23 cellular contexts compared by ENCODE assay signal in the genomic region with DNA sequence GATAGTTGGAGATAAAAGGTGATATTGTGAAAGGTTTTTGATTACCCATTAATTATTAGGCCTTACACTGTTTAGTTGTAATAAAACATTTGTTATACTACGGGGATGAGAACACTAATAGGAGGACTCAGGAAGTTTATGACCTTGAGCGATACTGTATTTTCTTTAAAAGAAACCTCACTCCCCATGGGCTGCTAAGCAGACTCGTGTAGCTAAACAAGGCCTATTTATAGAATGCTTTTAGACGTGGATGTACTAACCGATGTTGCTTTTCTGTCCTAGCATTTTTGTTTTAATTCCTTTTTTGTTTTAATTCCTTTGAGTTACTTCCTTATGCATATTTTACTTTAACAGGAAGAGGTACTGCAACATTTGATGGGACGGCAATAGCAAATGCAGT. TPM values are rescaled to one million over a fixed set of nuclear protein-coding genes. Genes with fewer than 3 reads are reported as not detected.
DNase-seq lines count a peak whose midpoint lies in the region; ATAC-seq and TF ChIP-seq lines count a peak whose summit lies in the region.
"Had no signal": no experiment of that assay in that cellular context is flagged by ENCODE, and none has a peak within 500 bp of the region (broad histone marks: within the 10 kb centered on the region; RNA-seq: fewer than 3 reads in every experiment).

No MANE protein-coding gene starts in this region.

- DNase-seq in cardiac muscle cell (ENCODE audit: low read depth in 1 of 2, low spot score in 1 of 2): no peak
- no peak for DNase-seq in Right ventricle myocardium inferior (ENCODE audit: missing footprints)
- DNase-seq in activated T-helper 2 cell treated with anti-CD3 and anti-CD28 coated beads, Interferon-gamma antibody, Interleukin-2, Interleukin-4, amounts not matched to agents 10 μg/mL and 5 μg/mL and 100 μg/mL, durations not matched to agents 14 hours and 24 hours and 36 hours (ENCODE audit: low spot score): no peak
- DNase-seq in mesothelial cell of epicardium (ENCODE audit: low spot score in 2 of 2, unreplicated experiment in 2 of 2): no peak
- no peak for DNase-seq in colonic mucosa
- DNase-seq in thyroid gland: no peak
- DNase-seq: AML-193; CD4-positive, alpha-beta T cell; GM23248; H7; KG1; MM.1S; NCI-H1048; NCI-H1417; NCI-H1694; NCI-H2029 treated with DMSO at 0.1 percent for 48 hours; NCI-H526 treated with DMSO at 0.1 percent for 48 hours; PC-9; Right ventricle myocardium superior had no signal

- H3K4me3 ChIP-seq in cardiac muscle cell (no peak overlapping the region), colonic mucosa (no peak overlapping the region), thyroid gland (replicated peaks in 1 of 3) (no peak overlapping the region)
- H3K4me3 ChIP-seq: A549; BLaER1 treated with 17β-estradiol and CSF1 and Interleukin-3, amounts not matched to agents 10 nM and 100 nM; GM23248; PC-9; SJSA1 had no signal

- intact Hi-C loops in Right ventricle myocardium inferior (cut with DNase I): no loop called here
- intact Hi-C loops in activated T-helper 2 cell treated with anti-CD3 and anti-CD28 coated beads, Interferon-gamma antibody, Interleukin-2, Interleukin-4, amounts not matched to agents 10 μg/mL and 5 μg/mL and 100 μg/mL, durations not matched to agents 14 hours and 24 hours and 36 hours (cut with micrococcal nuclease): no loop called here
- intact Hi-C loops in colonic mucosa (cut with DNase I): no loop called here
- intact Hi-C loops in thyroid gland (cut with DNase I): no loop called here

- H3K9me3 Mint-ChIP-seq in activated T-helper 2 cell treated with anti-CD3 and anti-CD28 coated beads, Interferon-gamma antibody, Interleukin-2, Interleukin-4, amounts not matched to agents 10 μg/mL and 5 μg/mL and 100 μg/mL, durations not matched to agents 14 hours and 24 hours and 36 hours: peaks cover 8% of the 10 kb centered on the region
- peaks cover 8% of the 10 kb centered on the region for H3K9me3 Mint-ChIP-seq in mesothelial cell of epicardium

- peaks cover 90% of the 10 kb centered on the region for H3K36me3 Mint-ChIP-seq in activated T-helper 2 cell treated with anti-CD3 and anti-CD28 coated beads, Interferon-gamma antibody, Interleukin-2, Interleukin-4, amounts not matched to agents 10 μg/mL and 5 μg/mL and 100 μg/mL, durations not matched to agents 14 hours and 24 hours and 36 hours (ENCODE audit: low read depth)
- H3K36me3 Mint-ChIP-seq in mesothelial cell of epicardium: peaks cover 52% of the 10 kb centered on the region

- H3K4me1 ChIP-seq in cardiac muscle cell (ENCODE audit: low read depth) (no peaks in the 10 kb centered on the region), colonic mucosa (no peaks in the 10 kb centered on the region), thyroid gland (no peaks in the 10 kb centered on the region)
- H3K4me1 ChIP-seq: A549, SJSA1 had no signal

- H3K27ac ChIP-seq in cardiac muscle cell: peak overlapping the region; percentile 73
- H3K27ac ChIP-seq in colonic mucosa: no peak overlapping the region
- no peak overlapping the region for H3K27ac ChIP-seq in thyroid gland
- H3K27ac ChIP-seq: A549; BLaER1 treated with 17β-estradiol and CSF1 and Interleukin-3, amounts not matched to agents 10 nM and 100 nM; GM23248; PC-9; SJSA1 had no signal

- H3K27me3 Mint-ChIP-seq in activated T-helper 2 cell treated with anti-CD3 and anti-CD28 coated beads, Interferon-gamma antibody, Interleukin-2, Interleukin-4, amounts not matched to agents 10 μg/mL and 5 μg/mL and 100 μg/mL, durations not matched to agents 14 hours and 24 hours and 36 hours (ENCODE audit: low read depth): no peaks in the 10 kb centered on the region
- no peaks in the 10 kb centered on the region for H3K27me3 Mint-ChIP-seq in mesothelial cell of epicardium (ENCODE audit: low read depth)
- H3K27me3 Mint-ChIP-seq: CD4-positive, alpha-beta T cell had no signal

- TF ChIP-seq CTCF in cardiac muscle cell (IDR thresholded peaks at IDR 0.05; ENCODE audit: low read depth, low read length) (no peak), mesothelial cell of epicardium (IDR thresholded peaks at IDR 0.05; ENCODE audit: unreplicated experiment) (no peak), colonic mucosa (IDR thresholded peaks at IDR 0.05) (no peak), thyroid gland (IDR thresholded peaks at IDR 0.05) (no peak)

- no peaks in the 10 kb centered on the region for H3K27me3 ChIP-seq in cardiac muscle cell
- H3K27me3 ChIP-seq in colonic mucosa: no peaks in the 10 kb centered on the region
- H3K27me3 ChIP-seq in thyroid gland: no peaks in the 10 kb centered on the region
- H3K27me3 ChIP-seq: BLaER1 treated with 17β-estradiol and CSF1 and Interleukin-3, amounts not matched to agents 10 nM and 100 nM; SJSA1 had no signal

- peaks cover 79% of the 10 kb centered on the region for H3K36me3 ChIP-seq in cardiac muscle cell
- peaks cover 13% of the 10 kb centered on the region for H3K36me3 ChIP-seq in colonic mucosa
- peaks cover 49 to 65% of the 10 kb centered on the region in 2 donors for H3K36me3 ChIP-seq in thyroid gland

- H3K9ac ChIP-seq in colonic mucosa (ENCODE audit: low read depth in 2 of 2, low read length in 2 of 2): no peak overlapping the region
- H3K9ac ChIP-seq: BLaER1 treated with 17β-estradiol and CSF1 and Interleukin-3, amounts not matched to agents 10 nM and 100 nM; GM23248 had no signal

- no peak for TF ChIP-seq POLR2A in thyroid gland (IDR thresholded peaks at IDR 0.05)

- WGBS in thyroid gland, 2 donors: 72 to 79% methylated on average over 6 of the region's 6 CpGs

- ATAC-seq in Right ventricle myocardium inferior (no peak), GM21529 (IDR thresholded peaks at IDR 0.05; ENCODE audit: unreplicated experiment) (no peak)
- ATAC-seq: A549 had no signal

- H3K4me3 Mint-ChIP-seq in activated T-helper 2 cell treated with anti-CD3 and anti-CD28 coated beads, Interferon-gamma antibody, Interleukin-2, Interleukin-4, amounts not matched to agents 10 μg/mL and 5 μg/mL and 100 μg/mL, durations not matched to agents 14 hours and 24 hours and 36 hours (ENCODE audit: low read depth): no peak overlapping the region
- no peak overlapping the region for H3K4me3 Mint-ChIP-seq in mesothelial cell of epicardium
- H3K4me3 Mint-ChIP-seq: CD4-positive, alpha-beta T cell had no signal

- H3K27ac Mint-ChIP-seq in activated T-helper 2 cell treated with anti-CD3 and anti-CD28 coated beads, Interferon-gamma antibody, Interleukin-2, Interleukin-4, amounts not matched to agents 10 μg/mL and 5 μg/mL and 100 μg/mL, durations not matched to agents 14 hours and 24 hours and 36 hours: peak overlapping the region; percentile 46
- peak overlapping the region; percentile 39 for H3K27ac Mint-ChIP-seq in mesothelial cell of epicardium
- H3K27ac Mint-ChIP-seq: CD4-positive, alpha-beta T cell had no signal

- no peaks in the 10 kb centered on the region for H3K9me3 ChIP-seq in cardiac muscle cell (ENCODE audit: low read depth)
- H3K9me3 ChIP-seq in colonic mucosa: no peaks in the 10 kb centered on the region
- no peaks in the 10 kb centered on the region for H3K9me3 ChIP-seq in thyroid gland

- H3K4me1 Mint-ChIP-seq in activated T-helper 2 cell treated with anti-CD3 and anti-CD28 coated beads, Interferon-gamma antibody, Interleukin-2, Interleukin-4, amounts not matched to agents 10 μg/mL and 5 μg/mL and 100 μg/mL, durations not matched to agents 14 hours and 24 hours and 36 hours (ENCODE audit: low read depth): peaks cover 4% of the 10 kb centered on the region
- H3K4me1 Mint-ChIP-seq in mesothelial cell of epicardium: peaks cover 2% of the 10 kb centered on the region

RNA-seq across cellular contexts. Expression of gene MSH6, which starts 22.9 kb away (rescaled TPM):
- total RNA-seq in cardiac muscle cell (80.7 and 84.0 TPM in 2 replicates), Right ventricle myocardium inferior (25.4 TPM), mesothelial cell of epicardium (129 to 140 TPM (median 132 TPM) in 3 replicates), colonic mucosa (10 to 100 TPM; 25.7 to 67.4 TPM), thyroid gland (10 to 100 TPM; 37.4 to 75.0 (median 52.0) TPM)
- 78.1 and 89.1 TPM in 2 replicates for polyA plus RNA-seq in cardiac muscle cell
- total RNA-seq in activated T-helper 2 cell treated with anti-CD3 and anti-CD28 coated beads, Interferon-gamma antibody, Interleukin-2, Interleukin-4, amounts not matched to agents 10 μg/mL and 5 μg/mL and 100 μg/mL, durations not matched to agents 14 hours and 24 hours and 36 hours: 119 and 132 TPM in 2 replicates
